Comparison of ENCODE assay signal across 8 cellular contexts in genomic region chr1:36387141-36387949, GRCh38. TPM values are rescaled to one million over a fixed set of nuclear protein-coding genes. Genes with fewer than 3 reads are reported as not detected.
DNase-seq lines count a peak whose midpoint lies in the region; FAIRE-seq and TF ChIP-seq lines count a peak whose summit lies in the region.

No MANE protein-coding gene starts in this region.

- no peak for TF ChIP-seq POLR2A in GM12892 (IDR thresholded peaks at IDR 0.05; ENCODE audit: low read depth, low read length)

- peak overlapping the region; percentile 71 to 92 for H3K4me3 ChIP-seq in muscle layer of duodenum (ENCODE audit: low read depth in 1 of 2, low read length in 2 of 2)

- peaks cover 12 to 38% of the 10 kb centered on the region in 2 donors for H3K36me3 ChIP-seq in muscle layer of duodenum (ENCODE audit: control insufficient read depth in 1 of 2, insufficient read depth in 2 of 2, low read length in 2 of 2)

- no peaks in the 10 kb centered on the region for H3K27me3 ChIP-seq in muscle layer of duodenum (ENCODE audit: low read depth, low read length)

- no peaks in the 10 kb centered on the region for H3K9me3 ChIP-seq in muscle layer of duodenum (ENCODE audit: control insufficient read depth in 1 of 2, low read length in 2 of 2)

- peaks cover 25 to 58% of the 10 kb centered on the region in 2 donors for H3K4me1 ChIP-seq in muscle layer of duodenum (ENCODE audit: control insufficient read depth in 1 of 2, insufficient read depth in 2 of 2, low read length in 2 of 2)

- peak; percentile 38 for FAIRE-seq in GM12892 (lab: Jason Lieb, UNC)

- no peak for DNase-seq in GM12892 (ENCODE audit: insufficient read length)
- DNase-seq in dermis blood vessel endothelial cell: peak; percentile 76
- DNase-seq in NK-92 treated with Interleukin-12 subunit alpha and Interleukin-12 subunit beta, amount 100 ng/mL, for 24 hours (lab: John Stamatoyannopoulos, UW): no peak
- DNase-seq in NCI-H1436 (lab: John Stamatoyannopoulos, UW): no peak
- no peak for DNase-seq in GDM1 (lab: John Stamatoyannopoulos, UW)
- DNase-seq in DMS79 (lab: John Stamatoyannopoulos, UW): no peak

- peak overlapping the region; percentile 96 for H3K27ac ChIP-seq in muscle layer of duodenum (ENCODE audit: low read length)

TF ChIP-seq in PFSK-1, 5 proteins besides CTCF, POLR2A, EP300 and RAD21:
- TF ChIP-seq FOXP2 (optimal IDR thresholded peaks at IDR 0.05; ENCODE audit: borderline replicate concordance, extremely low read depth, extremely low read length, insufficient read depth) (no peak), REST (IDR thresholded peaks at IDR 0.05; ENCODE audit: insufficient read depth in 1 of 2, low read depth in 2 of 2, low read length in 2 of 2) (no peak; a peak in 1 of 4 replicates), TAF1 (IDR thresholded peaks at IDR 0.05; ENCODE audit: borderline replicate concordance, insufficient read depth, low read length) (no peak), POLR2AphosphoS5 (IDR thresholded peaks at IDR 0.05; ENCODE audit: low read depth, low read length) (no peak), SIN3A (IDR thresholded peaks at IDR 0.05; ENCODE audit: borderline replicate concordance, insufficient read depth, low read length) (peak; percentile 75; the same call in 1 of the 2 replicates)
TF ChIP-seq in PFSK-1: peak in this region for 1.

RNA-seq across cellular contexts. Expression of gene STK40, which starts 1.6 kb away (rescaled TPM):
- 14.4 TPM for polyA plus RNA-seq in GM12892 (2012; ENCODE audit: missing spikeins)
- 47.3 TPM for polyA plus RNA-seq in PFSK-1 (2012; ENCODE audit: insufficient read length, low read depth)
- total RNA-seq in dermis blood vessel endothelial cell: 20.4 and 57.0 TPM in 2 replicates

RNA-seq across cellular contexts. Expression of gene LSM10, which starts 10.4 kb away (rescaled TPM):
- polyA plus RNA-seq in GM12892 (2012; ENCODE audit: missing spikeins): 35.5 TPM
- polyA plus RNA-seq in PFSK-1 (2012; ENCODE audit: insufficient read length, low read depth): 62.8 TPM
- 9.9 and 13.0 TPM in 2 replicates for total RNA-seq in dermis blood vessel endothelial cell
